In the genomic region with DNA sequence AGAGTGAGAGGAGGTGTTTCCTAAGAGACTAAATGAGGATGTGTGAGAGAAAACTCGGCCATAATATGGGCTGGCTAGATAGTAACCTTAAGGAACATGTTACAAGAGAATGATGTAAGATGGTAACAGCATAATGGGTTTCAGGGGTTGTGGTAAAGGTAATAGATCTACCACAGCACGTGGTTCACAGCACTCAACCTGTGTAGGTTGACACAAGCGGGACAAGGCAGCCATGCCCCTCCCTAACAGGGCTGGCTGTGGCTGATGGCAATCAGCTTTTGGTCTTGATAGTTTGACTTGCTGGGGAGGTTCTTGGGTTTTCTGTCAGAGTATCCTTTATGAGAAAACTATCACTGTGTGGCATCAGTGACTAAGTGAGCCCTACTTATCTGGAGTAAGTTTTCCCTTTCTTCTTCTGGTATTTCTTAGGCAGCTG, we compare ENCODE assay signal across 12 cellular contexts.
DNase-seq lines count a peak whose midpoint lies in the region; ATAC-seq and TF ChIP-seq lines count a peak whose summit lies in the region.
"Had no signal": no experiment of that assay in that cellular context is flagged by ENCODE, and none has a peak within 500 bp of the region (broad histone marks: within the 10 kb centered on the region; RNA-seq: fewer than 3 reads in every experiment).

No MANE protein-coding gene starts in this region.

- POLR2A ChIA-PET in PC-3 (lab: Charles Lee; ENCODE audit: unreplicated experiment), result no interaction called here

- peaks cover 12% of the 10 kb centered on the region for H4K20me1 ChIP-seq in PC-3 (ENCODE audit: low read length)
- H4K20me1 ChIP-seq in Karpas-422 (ENCODE audit: insufficient read depth, low read depth, low read length), result no peaks in the 10 kb centered on the region

- no peak overlapping the region for H3K9ac ChIP-seq in PC-3 (ENCODE audit: low read length)
- H3K9ac ChIP-seq in Karpas-422 (ENCODE audit: low read length), result no peak overlapping the region

- no peak overlapping the region for H3K4me3 Mint-ChIP-seq in natural killer cell
- H3K4me3 Mint-ChIP-seq: activated naive CD4-positive, alpha-beta T cell treated with anti-CD3 and anti-CD28 coated beads, Interleukin-2, amount 10 ng/mL, durations not matched to agents 7 days and 5 days had no signal

- H3K36me3 ChIP-seq in mucosa of descending colon (ENCODE audit: low read depth), result no peaks in the 10 kb centered on the region
- peaks cover 51% of the 10 kb centered on the region for H3K36me3 ChIP-seq in PC-3 (ENCODE audit: low read depth, low read length)
- no peaks in the 10 kb centered on the region for H3K36me3 ChIP-seq in Karpas-422 (ENCODE audit: insufficient read depth, low read length)

- peaks cover 97% of the 10 kb centered on the region for H3K79me2 ChIP-seq in PC-3 (ENCODE audit: low read length)
- H3K79me2 ChIP-seq in Karpas-422 (ENCODE audit: low read length), result no peaks in the 10 kb centered on the region

- no peaks in the 10 kb centered on the region for H3K9me3 ChIP-seq in mucosa of descending colon
- H3K9me3 ChIP-seq in PC-3 (ENCODE audit: low read length), result no peaks in the 10 kb centered on the region
- no peaks in the 10 kb centered on the region for H3K9me3 ChIP-seq in Karpas-422 (ENCODE audit: low read length)
- H3K9me3 ChIP-seq: A549 had no signal

- no peaks in the 10 kb centered on the region for H3K27me3 Mint-ChIP-seq in natural killer cell (ENCODE audit: low read depth in 2 of 2)

- peaks cover 0 to 21% of the 10 kb centered on the region in 2 donors for H3K4me1 Mint-ChIP-seq in natural killer cell

- no peaks in the 10 kb centered on the region for H3K9me3 Mint-ChIP-seq in natural killer cell
- H3K9me3 Mint-ChIP-seq: activated naive CD4-positive, alpha-beta T cell treated with anti-CD3 and anti-CD28 coated beads, Interleukin-2, amount 10 ng/mL, durations not matched to agents 7 days and 5 days had no signal

- CTCF ChIA-PET in PC-3 (lab: Charles Lee), result no interaction called here

- H3K27ac ChIP-seq in PC-3 (ENCODE audit: low read length), result no peak overlapping the region
- H3K27ac ChIP-seq in Karpas-422 (ENCODE audit: low read length), result no peak overlapping the region
- H3K27ac ChIP-seq: A549 had no signal

- TF ChIP-seq CTCF in natural killer cell (IDR thresholded peaks at IDR 0.05) (no peak), mucosa of descending colon (IDR thresholded peaks at IDR 0.05) (no peak), PC-3 (conservative IDR thresholded peaks at IDR 0.05; ENCODE audit: low read depth, low read length) (no peak)

- H3K4me3 ChIP-seq in mucosa of descending colon (no peak overlapping the region), PC-3 (ENCODE audit: low read length) (no peak overlapping the region), Karpas-422 (ENCODE audit: low read length) (no peak overlapping the region)
- H3K4me3 ChIP-seq: A549 had no signal

- H2AFZ ChIP-seq in PC-3 (ENCODE audit: low read length), result no peak overlapping the region
- H2AFZ ChIP-seq in Karpas-422 (ENCODE audit: low read length), result no peak overlapping the region

- H3F3A ChIP-seq in PC-3 (ENCODE audit: low read length, unreplicated experiment), result no peaks in the 10 kb centered on the region

- H3K36me3 Mint-ChIP-seq in natural killer cell, result no peaks in the 10 kb centered on the region
- H3K36me3 Mint-ChIP-seq: activated naive CD4-positive, alpha-beta T cell treated with anti-CD3 and anti-CD28 coated beads, Interleukin-2, amount 10 ng/mL, durations not matched to agents 7 days and 5 days had no signal

- BruUV-seq in PC-3 (replicated peaks; lab: Mats Ljungman, UMichigan), result no TSS peak

- H3K9me2 ChIP-seq in PC-3 (replicated peaks; ENCODE audit: low read length), result no peaks in the 10 kb centered on the region
- no peaks in the 10 kb centered on the region for H3K9me2 ChIP-seq in Karpas-422 (replicated peaks; ENCODE audit: insufficient read depth, low read length)

- H3K4me2 ChIP-seq in PC-3 (ENCODE audit: low read length), result no peak overlapping the region
- H3K4me2 ChIP-seq in Karpas-422 (ENCODE audit: low read depth, low read length, poor library complexity, severe bottlenecking), result no peak overlapping the region
- H3K4me2 ChIP-seq: A549 had no signal

- H3K27ac Mint-ChIP-seq in natural killer cell, result peak overlapping the region in 1 of 2 donors; percentile 1
- H3K27ac Mint-ChIP-seq: activated naive CD4-positive, alpha-beta T cell treated with anti-CD3 and anti-CD28 coated beads, Interleukin-2, amount 10 ng/mL, durations not matched to agents 7 days and 5 days had no signal

- peak; percentile 30 to 41 for ATAC-seq in activated CD4-positive, CD25-positive, alpha-beta regulatory T cell treated with anti-CD3 and anti-CD28 coated beads, Interleukin-2, amount 50 U/mL, for 24 hours
- ATAC-seq in GM21447 (IDR thresholded peaks at IDR 0.05; ENCODE audit: unreplicated experiment), result peak; percentile 44
- peak; percentile 39 for ATAC-seq in HG03378 (IDR thresholded peaks at IDR 0.05; ENCODE audit: unreplicated experiment)
- ATAC-seq in natural killer cell, result peak; percentile 34 to 89 (median 64)
- no peak for ATAC-seq in mucosa of descending colon
- ATAC-seq in PC-3, result no peak
- ATAC-seq: A549 had no signal

- no peak for DNase-seq in activated CD4-positive, CD25-positive, alpha-beta regulatory T cell (lab: John Stamatoyannopoulos, UW)
- DNase-seq in natural killer cell, result no peak
- no peak for DNase-seq in mucosa of descending colon
- DNase-seq in PC-3, result no peak
- no peak for DNase-seq in Karpas-422
- DNase-seq: activated naive CD4-positive, alpha-beta T cell treated with anti-CD3 and anti-CD28 coated beads, Interleukin-2, amount 10 ng/mL, durations not matched to agents 7 days and 5 days; DND-41; NCI-H1417 had no signal

- intact Hi-C loops in natural killer cell (cut with micrococcal nuclease) (no loop called here), mucosa of descending colon (cut with DNase I, micrococcal nuclease) (no loop called here), PC-3 (cut with micrococcal nuclease) (no loop called here)

- no peaks in the 10 kb centered on the region for H3K4me1 ChIP-seq in mucosa of descending colon (ENCODE audit: low read depth)
- H3K4me1 ChIP-seq in PC-3 (ENCODE audit: insufficient read depth, low read length), result no peaks in the 10 kb centered on the region
- H3K4me1 ChIP-seq in Karpas-422 (ENCODE audit: low read length), result peaks cover 2% of the 10 kb centered on the region; the same call in 1 of the 2 replicates

- H3K27me3 ChIP-seq in PC-3 (ENCODE audit: low read length) (no peaks in the 10 kb centered on the region), Karpas-422 (ENCODE audit: low read length) (no peaks in the 10 kb centered on the region)

Comparison
In these comparisons a context has a peak if more than half of its experiments do, and no peak if none do; other contexts are left out.
1. ATAC-seq: peak in activated CD4-positive, CD25-positive, alpha-beta regulatory T cell treated with anti-CD3 and anti-CD28 coated beads, Interleukin-2, amount 50 U/mL, for 24 hours (2 of 2), GM21447 (single experiment), HG03378 (single experiment) and natural killer cell (3 of 3); none in mucosa of descending colon (single experiment) and PC-3 (single experiment).